8 cellular contexts compared by ENCODE assay signal in genomic region chr15:68277605-68278344, GRCh38. TPM values are rescaled to one million over a fixed set of nuclear protein-coding genes. Genes with fewer than 3 reads are reported as not detected.
A peak's percentile ranks its signal among the peaks of the same experiment; 100 is the strongest.
DNase-seq lines count a peak whose midpoint lies in the region; ATAC-seq and TF ChIP-seq lines count a peak whose summit lies in the region.

TSS of gene FEM1B (plus strand) at chr15:68277745. CDS start at chr15:68278418, 673 bp downstream.

- peaks cover 7 to 11% of the 10 kb centered on the region in 2 experiments for H3K36me3 ChIP-seq in SK-N-SH (replicated peaks in 1 of 2; ENCODE audit: control insufficient read depth in 1 of 2, insufficient read depth in 2 of 2, low read length in 1 of 2)
- no peaks in the 10 kb centered on the region for H3K36me3 ChIP-seq in suprapubic skin

- TF ChIP-seq CTCF in SK-N-SH (IDR thresholded peaks at IDR 0.05) (peak; percentile 42; the same call in 1 of the 2 replicates), suprapubic skin (IDR thresholded peaks at IDR 0.05) (no peak)

- peak; percentile 72 for DNase-seq in NCI-H1092 (lab: John Stamatoyannopoulos, UW)
- peak; percentile 93 for DNase-seq in SK-N-SH
- peak; percentile 88 for DNase-seq in activated naive CD4-positive, alpha-beta T cell treated with anti-CD3 and anti-CD28 coated beads, Interleukin-2, amount 50 U/mL, for 16 hours
- peak; percentile 91 for DNase-seq in germinal center (ENCODE audit: low spot score)
- peak; percentile 93 for DNase-seq in occipital lobe (lab: John Stamatoyannopoulos, UW)
- DNase-seq in suprapubic skin (ENCODE audit: low spot score in 2 of 2) = peak; percentile 94 to 95

- H3K4me1 ChIP-seq in SK-N-SH (ENCODE audit: control insufficient read depth in 1 of 2, insufficient read depth in 2 of 2, low read depth in 1 of 2, low read length in 1 of 2) (peaks cover 16 to 36% of the 10 kb centered on the region in 2 experiments; a peak in 3 of 4 replicates), suprapubic skin (peaks cover 74% of the 10 kb centered on the region)

- 0% methylated on average over 16 of the region's 85 CpGs for WGBS in SK-N-SH (ENCODE audit: low lambda C conversion rate)
- 0% methylated on average over 8 of the region's 85 CpGs for WGBS in suprapubic skin

- peaks cover 79% of the 10 kb centered on the region for H3K79me2 ChIP-seq in SK-N-SH (ENCODE audit: insufficient read depth)

- TF ChIP-seq POLR2A in suprapubic skin (IDR thresholded peaks at IDR 0.05) = peak in 1 of 2 donors; percentile 52

- no peaks in the 10 kb centered on the region for H3K27me3 ChIP-seq in SK-N-SH (ENCODE audit: insufficient read depth)
- no peaks in the 10 kb centered on the region for H3K27me3 ChIP-seq in suprapubic skin

- H3F3A ChIP-seq in SK-N-SH (replicated peaks; ENCODE audit: insufficient read depth) = peaks cover 24% of the 10 kb centered on the region

- peak within 1 kb of the TSS; percentile 99 for H2AFZ ChIP-seq in SK-N-SH (ENCODE audit: low read depth)

- no peak for TF ChIP-seq RAD21 in SK-N-SH (IDR thresholded peaks at IDR 0.05; ENCODE audit: low read length)

- ATAC-seq in HG02588 (IDR thresholded peaks at IDR 0.05; ENCODE audit: unreplicated experiment) = peak; percentile 76

- TF ChIP-seq EP300 in SK-N-SH (IDR thresholded peaks at IDR 0.05; ENCODE audit: borderline replicate concordance in 1 of 2, low read depth in 1 of 2, low read length in 1 of 2) (peak in 1 of 2 experiments; percentile 26; a peak in 1 of 4 replicates), suprapubic skin (IDR thresholded peaks at IDR 0.05) (no peak)

- CTCF ChIA-PET in SK-N-SH (lab: Yijun Ruan, JAX) = interaction anchor here (0.7 to 2.9 kb wide), 7 partner anchors 17 to 48 kb away, joined by 3 to 19 read pairs (median 4); no protein-coding TSS in a partner anchor

- H3K9ac ChIP-seq in SK-N-SH = peak within 1 kb of the TSS; percentile 98

- H3K27ac ChIP-seq in SK-N-SH (ENCODE audit: low read depth in 2 of 2, low read length in 1 of 2) (peak within 1 kb of the TSS; percentile 97 to 99), suprapubic skin (peak within 1 kb of the TSS; percentile 98)

- POLR2A ChIA-PET in SK-N-SH (lab: Yijun Ruan, JAX) = interaction anchor here (0.7 to 2.5 kb wide), 11 partner anchors 12 to 542 kb away, joined by 3 to 16 read pairs (median 5); no protein-coding TSS in a partner anchor

- H3K4me3 ChIP-seq in GM08714 (ENCODE audit: low read length) (peak within 1 kb of the TSS; percentile 97), SK-N-SH (ENCODE audit: low read depth in 2 of 2, low read length in 1 of 2) (peak within 1 kb of the TSS; percentile 86 to 98), suprapubic skin (peak within 1 kb of the TSS; percentile 80)

- no peaks in the 10 kb centered on the region for H3K9me3 ChIP-seq in SK-N-SH
- no peaks in the 10 kb centered on the region for H3K9me3 ChIP-seq in suprapubic skin

- H3K9me2 ChIP-seq in SK-N-SH = no peaks in the 10 kb centered on the region

- peaks cover 44% of the 10 kb centered on the region for H4K20me1 ChIP-seq in SK-N-SH (ENCODE audit: insufficient read depth)

- H3K4me2 ChIP-seq in SK-N-SH = peak within 1 kb of the TSS; percentile 82

TF ChIP-seq in SK-N-SH, 30 proteins besides CTCF, POLR2A, EP300 and RAD21 (continues in another document):
- 0 out of 2 replicates have a peak, but pooled peaks have one; percentile 42 for TF ChIP-seq YY1 (IDR thresholded peaks at IDR 0.05; ENCODE audit: low read depth)
- peak; percentile 34; the same call in 1 of the 2 replicates for TF ChIP-seq MEF2A (IDR thresholded peaks at IDR 0.05; ENCODE audit: borderline replicate concordance, low read depth)
- peak; percentile 80 for TF ChIP-seq POLR2AphosphoS5 (IDR thresholded peaks at IDR 0.05; ENCODE audit: low read depth, low read length)
- TF ChIP-seq USF2 (IDR thresholded peaks at IDR 0.05; ENCODE audit: borderline replicate concordance, low read depth, low read length) = no peak
- peak; percentile 58 for TF ChIP-seq REST (IDR thresholded peaks at IDR 0.05; ENCODE audit: low read depth, low read length)
- TF ChIP-seq USF1 (IDR thresholded peaks at IDR 0.05; ENCODE audit: borderline replicate concordance, low read depth) = 0 out of 2 replicates have a peak, but pooled peaks have one; percentile 38
- TF ChIP-seq CHD2 (IDR thresholded peaks at IDR 0.05; ENCODE audit: low read length, partially characterized antibody) = no peak
- peak; percentile 14; the same call in 1 of the 2 replicates for TF ChIP-seq ZBTB33 (IDR thresholded peaks at IDR 0.05; ENCODE audit: borderline replicate concordance, low read depth)
- TF ChIP-seq TEAD4 (IDR thresholded peaks at IDR 0.05; ENCODE audit: borderline replicate concordance, insufficient read depth) = peak; percentile 15; the same call in 1 of the 2 replicates
- TF ChIP-seq FOXM1 (IDR thresholded peaks at IDR 0.05; ENCODE audit: low read depth) = 0 out of 2 replicates have a peak, but pooled peaks have one; percentile 54
- peak; percentile 71 for TF ChIP-seq ELF1 (IDR thresholded peaks at IDR 0.05)
- peak; percentile 61 for TF ChIP-seq MAX (IDR thresholded peaks at IDR 0.05; ENCODE audit: low read depth)
- peak; percentile 81 for TF ChIP-seq GABPA (IDR thresholded peaks at IDR 0.05; ENCODE audit: low read depth)
- TF ChIP-seq TCF12 (IDR thresholded peaks at IDR 0.05) = peak; percentile 47; the same call in 1 of the 2 replicates
- TF ChIP-seq MXI1 (IDR thresholded peaks at IDR 0.05; ENCODE audit: low read depth, low read length) = peak; percentile 69
- peak; percentile 42 for TF ChIP-seq NRF1 (IDR thresholded peaks at IDR 0.05; ENCODE audit: low read depth, low read length)
- TF ChIP-seq SIN3A (IDR thresholded peaks at IDR 0.05; ENCODE audit: borderline replicate concordance, low read depth, low read length) = no peak; the same call in 1 of the 2 replicates
- TF ChIP-seq FOXJ3 (CRISPR knock-in tag; IDR thresholded peaks at IDR 0.05) = peak; percentile 48; the same call in 1 of the 2 replicates
- TF ChIP-seq GATA2 (CRISPR knock-in tag; IDR thresholded peaks at IDR 0.05) = peak; percentile 65

RNA-seq across cellular contexts. Expression of gene FEM1B, which starts in this region (rescaled TPM):
- 14.0 and 22.2 TPM in 2 replicates for polyA plus RNA-seq in SK-N-SH (2012; rRNA removed)
- 10.7 and 15.3 TPM in 2 replicates for polyA plus RNA-seq in SK-N-SH (2012; cell fraction: cytosol; rRNA removed)
- 9.5 and 18.5 TPM in 2 replicates for polyA plus RNA-seq in SK-N-SH (2012; cell fraction: nucleus; rRNA removed)
- 188 TPM for total RNA-seq in occipital lobe
- 10 to 100 TPM; 56.3 to 89.6 (median 63.8) TPM for total RNA-seq in suprapubic skin

Comparison
In these comparisons a context has a peak if more than half of its experiments do, and no peak if none do; other contexts are left out.
1. Peak in every context shown above with its lines: DNase-seq, ATAC-seq, H3K4me3 ChIP-seq and H3K27ac ChIP-seq.